27 cellular contexts compared by ENCODE assay signal in the genomic region with DNA sequence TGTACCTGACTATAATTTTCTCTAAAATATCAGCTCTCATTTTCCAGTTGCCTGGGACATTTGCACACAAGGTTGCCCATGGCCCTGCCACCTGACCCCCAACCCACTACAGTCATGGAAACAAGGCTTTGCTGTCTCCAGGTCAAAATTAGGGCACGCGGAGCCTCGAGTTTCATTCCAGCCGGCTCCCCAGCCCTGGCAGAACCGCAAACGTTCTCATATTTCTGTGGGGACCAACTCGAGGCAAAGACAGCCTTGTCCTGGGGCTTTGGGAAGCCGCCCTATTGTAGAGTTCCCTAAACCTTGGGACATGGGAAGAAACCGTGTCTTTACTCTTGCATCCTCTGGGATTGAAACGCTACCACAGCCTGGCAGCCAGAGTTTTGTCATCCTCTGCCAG. TPM values are rescaled to one million over a fixed set of nuclear protein-coding genes. Genes with fewer than 3 reads are reported as not detected.
"Had no signal": no experiment of that assay in that cellular context is flagged by ENCODE, and none has a peak within 500 bp of the region (broad histone marks: within the 10 kb centered on the region; RNA-seq: fewer than 3 reads in every experiment).

No MANE protein-coding gene starts in this region.

- H3K4me3 Mint-ChIP-seq: dendritic cell treated with granulocyte-macrophage colony-stimulating factor and Interleukin-4, amounts not matched to agents 40 ng/mL and 50 ng/mL, for 4 days; effector memory CD8-positive, alpha-beta T cell; endodermal cell; immature natural killer cell; mesothelial cell of epicardium; naive thymus-derived CD4-positive, alpha-beta T cell had no signal

- H3K27ac Mint-ChIP-seq: dendritic cell treated with granulocyte-macrophage colony-stimulating factor and Interleukin-4, amounts not matched to agents 40 ng/mL and 50 ng/mL, for 4 days; effector memory CD8-positive, alpha-beta T cell; endodermal cell; immature natural killer cell; mesothelial cell of epicardium; naive thymus-derived CD4-positive, alpha-beta T cell had no signal

- DNase-seq: colonic mucosa; cortex of kidney; effector CD8-positive, alpha-beta T cell; effector memory CD8-positive, alpha-beta T cell; endodermal cell; erythroblast; esophagus squamous epithelium; foreskin fibroblast; foreskin melanocyte; heart left ventricle; hypothalamus; immature natural killer cell; islet precursor cell; kidney; kidney glomerular epithelial cell; left colon; left lung; left ventricle myocardium superior; lower lobe of right lung; mesenchymal stem cell; mucosa of descending colon; naive thymus-derived CD4-positive, alpha-beta T cell had no signal

- ATAC-seq: effector memory CD8-positive, alpha-beta T cell; esophagus mucosa; gastroesophageal sphincter; heart left ventricle; left colon; left lung; left ventricle myocardium superior; lower lobe of right lung; mucosa of descending colon; naive thymus-derived CD4-positive, alpha-beta T cell had no signal

- H3K36me3 Mint-ChIP-seq: immature natural killer cell; naive thymus-derived CD4-positive, alpha-beta T cell had no signal

- H3K9me3 Mint-ChIP-seq: dendritic cell treated with granulocyte-macrophage colony-stimulating factor and Interleukin-4, amounts not matched to agents 40 ng/mL and 50 ng/mL, for 4 days; effector memory CD8-positive, alpha-beta T cell; endodermal cell; mesothelial cell of epicardium had no signal

- H3K27me3 Mint-ChIP-seq: dendritic cell treated with granulocyte-macrophage colony-stimulating factor and Interleukin-4, amounts not matched to agents 40 ng/mL and 50 ng/mL, for 4 days had no signal

- H3K4me1 Mint-ChIP-seq: endodermal cell; immature natural killer cell; mesothelial cell of epicardium; naive thymus-derived CD4-positive, alpha-beta T cell had no signal

RNA-seq across cellular contexts. Expression of gene ST8SIA2, which starts 45.6 kb away (rescaled TPM):
- total RNA-seq: esophagus squamous epithelium; gastroesophageal sphincter; lower lobe of right lung; mesenteric fat pad; naive thymus-derived CD4-positive, alpha-beta T cell had no signal
